In genomic region chr5:154850255-154851062, GRCh38 we compare ENCODE assay signal across 7 cellular contexts. TPM values are rescaled to one million over a fixed set of nuclear protein-coding genes. Genes with fewer than 3 reads are reported as not detected.
DNase-seq lines count a peak whose midpoint lies in the region; ATAC-seq and TF ChIP-seq lines count a peak whose summit lies in the region.

Gene FAXDC2 (minus strand): TSS chr5:154850603. CDS start chr5:154838178, 12,425 bp downstream.

- BruUV-seq in MCF 10A (replicated peaks; lab: Mats Ljungman, UMichigan) = no TSS peak

- no peaks in the 10 kb centered on the region for H3K9me3 ChIP-seq in iPS-18a (ENCODE audit: control insufficient read depth, low read depth, low read length)

- peaks cover 23% of the 10 kb centered on the region for H3K4me1 Mint-ChIP-seq in HFFc6 (ENCODE audit: low read depth)
- peaks cover 13% of the 10 kb centered on the region for H3K4me1 Mint-ChIP-seq in MCF 10A (ENCODE audit: insufficient read depth, unreplicated experiment)

- intact Hi-C loops in MCF 10A (cut with micrococcal nuclease) = no loop called here

- no peak for ATAC-seq in GM18873 (IDR thresholded peaks at IDR 0.05; ENCODE audit: low FRiP score, unreplicated experiment)

- 0 out of 2 replicates have a peak, but pooled peaks have one; percentile 8 for TF ChIP-seq CTCF in HFFc6 (IDR thresholded peaks at IDR 0.05)
- no peak for TF ChIP-seq CTCF in MCF 10A (IDR thresholded peaks at IDR 0.05; ENCODE audit: unreplicated experiment)
- TF ChIP-seq CTCF in retinal pigment epithelial cell (conservative IDR thresholded peaks at IDR 0.05; ENCODE audit: low read depth, low read length) = no peak

- DNase-seq in HFFc6 = peak; percentile 77
- peak; percentile 77 for DNase-seq in MCF 10A (ENCODE audit: unreplicated experiment)
- DNase-seq in retinal pigment epithelial cell (ENCODE audit: low read depth) = peak; percentile 61
- no peak for DNase-seq in stimulated activated naive CD4-positive, alpha-beta T cell (lab: John Stamatoyannopoulos, UW)
- no peak for DNase-seq in activated CD8-positive, alpha-beta memory T cell treated with anti-CD3 and anti-CD28 coated beads, Interleukin-2, amount 50 U/mL, for 48 hours

- H3K9me3 Mint-ChIP-seq in HFFc6 (no peaks in the 10 kb centered on the region), MCF 10A (ENCODE audit: unreplicated experiment) (no peaks in the 10 kb centered on the region)

- H3K9ac ChIP-seq in iPS-18a (ENCODE audit: low read length) = peak within 1 kb of the TSS; percentile 60

- peak within 1 kb of the TSS; percentile 60 for H3K27ac ChIP-seq in iPS-18a (ENCODE audit: low read length)

- POLR2A ChIA-PET in MCF 10A (lab: Yijun Ruan, JAX) = interaction anchor here (0.5 to 5.0 kb wide), 17 partner anchors 8 to 275 kb away, joined by 3 to 37 read pairs (median 4); partner anchors contain the start of gene CNOT8

- H3K36me3 ChIP-seq in iPS-18a (ENCODE audit: control insufficient read depth, low read depth, low read length) = no peaks in the 10 kb centered on the region

- H3K4me1 ChIP-seq in iPS-18a (ENCODE audit: control insufficient read depth, low read depth, low read length) = peaks cover 8% of the 10 kb centered on the region

- peak within 1 kb of the TSS; percentile 86 for H3K27ac Mint-ChIP-seq in HFFc6
- H3K27ac Mint-ChIP-seq in MCF 10A (ENCODE audit: low read depth, unreplicated experiment) = peak within 1 kb of the TSS; percentile 80

- H3K4me3 ChIP-seq in iPS-18a (ENCODE audit: low read length) = peak within 1 kb of the TSS; percentile 68
- H3K4me3 ChIP-seq in retinal pigment epithelial cell (ENCODE audit: low read length) = peak within 1 kb of the TSS; percentile 52

- H3K27me3 Mint-ChIP-seq in HFFc6 (ENCODE audit: insufficient read depth) (peaks cover 4% of the 10 kb centered on the region; the same call in 1 of the 2 replicates), MCF 10A (ENCODE audit: insufficient read depth, unreplicated experiment) (no peaks in the 10 kb centered on the region)

- CTCF ChIA-PET in MCF 10A (lab: Yijun Ruan, JAX) = interaction anchor here (0.6 to 1.7 kb wide), 8 partner anchors 12 to 285 kb away, joined by 3 to 5 read pairs (median 3); no protein-coding TSS in a partner anchor

- H3K4me3 Mint-ChIP-seq in HFFc6 (peak within 1 kb of the TSS; percentile 93), MCF 10A (ENCODE audit: unreplicated experiment) (peak within 1 kb of the TSS; percentile 80)

- H3K27me3 ChIP-seq in iPS-18a (ENCODE audit: control insufficient read depth, insufficient read depth, low read length) = no peaks in the 10 kb centered on the region

- H3K36me3 Mint-ChIP-seq in HFFc6 (ENCODE audit: low read depth) = no peaks in the 10 kb centered on the region
- peaks cover 11% of the 10 kb centered on the region for H3K36me3 Mint-ChIP-seq in MCF 10A (ENCODE audit: insufficient read depth, unreplicated experiment)

RNA-seq across cellular contexts. Expression of gene FAXDC2, which starts in this region (rescaled TPM):
- 1 to 10 TPM; 3.1 to 4.7 (median 3.6) TPM for total RNA-seq in HFFc6 (2021; fragmentation: NEBNext Ultra II Directional; extraction: Animal tissue kit (Norgen Biotek cat#: 25700))
- total RNA-seq in MCF 10A (2022) = 0.79 and 2.1 TPM in 2 replicates

Comparison
In these comparisons a context has a peak if more than half of its experiments do, and no peak if none do; other contexts are left out.
1. DNase-seq: peak in HFFc6 (single experiment), MCF 10A (single experiment) and retinal pigment epithelial cell (single experiment); none in stimulated activated naive CD4-positive, alpha-beta T cell (0 of 6) and activated CD8-positive, alpha-beta memory T cell treated with anti-CD3 and anti-CD28 coated beads, Interleukin-2, amount 50 U/mL, for 48 hours (single experiment).